In genomic region chr20:61430228-61430624, GRCh38 we compare ENCODE assay signal across 19 cellular contexts.
"Had no signal": no experiment of that assay in that cellular context is flagged by ENCODE, and none has a peak within 500 bp of the region (broad histone marks: within the 10 kb centered on the region; RNA-seq: fewer than 3 reads in every experiment).

No MANE protein-coding gene starts in this region.

- H3K36me3 ChIP-seq: spleen, thoracic aorta had no signal

- ATAC-seq: activated naive CD8-positive, alpha-beta T cell treated with anti-CD3 and anti-CD28 coated beads, Interleukin-2, amount 50 U/mL, for 24 hours; left colon; natural killer cell treated with Interleukin-12 subunit alpha and Interleukin-12 subunit beta and Interleukin-15 and Interleukin-18, amount 100 ng/mL, for 72 hours; stimulated activated naive B cell treated with anti-CD40 and anti-IgM and Interleukin-4, amounts not matched to agents 10 μg/mL and 1 μg/mL and 100 μg/mL, for 72 hours had no signal

- H3K27ac ChIP-seq: epithelial cell of prostate, spleen, thoracic aorta had no signal

- H3K9me3 ChIP-seq: thoracic aorta had no signal

- DNase-seq: activated CD4-positive, alpha-beta T cell treated with anti-CD3 and anti-CD28 coated beads, Interleukin-2, amount 50 U/mL, for 1 hour; activated CD8-positive, alpha-beta memory T cell treated with anti-CD3 and anti-CD28 coated beads for 24 hours; activated CD8-positive, alpha-beta memory T cell treated with anti-CD3 and anti-CD28 coated beads, Interleukin-2, amount 50 U/mL, for 48 hours; activated effector memory CD4-positive, alpha-beta T cell treated with Interleukin-2 at 50 U/mL for 16 hours; activated naive CD4-positive, alpha-beta T cell treated with anti-CD3 and anti-CD28 coated beads, Interleukin-2, amount 10 ng/mL, durations not matched to agents 7 days and 5 days; activated naive CD8-positive, alpha-beta T cell treated with anti-CD3 and anti-CD28 coated beads, Interleukin-2, amount 50 U/mL, for 24 hours; activated T-cell treated with anti-CD3 and anti-CD28 coated beads, Interleukin-2, amount 50 U/mL, for 48 hours; central memory CD4-positive, alpha-beta T cell; endodermal cell; foreskin fibroblast; left colon; nucleus accumbens; spleen; stimulated activated naive B cell treated with anti-CD40 and anti-IgM and Interleukin-4, amounts not matched to agents 10 μg/mL and 1 μg/mL and 100 μg/mL, for 72 hours; T-helper 9 cell had no signal

- H3K4me3 ChIP-seq: lung, spleen, thoracic aorta had no signal
